Comparison of ENCODE assay signal across 37 cellular contexts in genomic region chr19:51081476-51081875, GRCh38. TPM values are rescaled to one million over a fixed set of nuclear protein-coding genes. Genes with fewer than 3 reads are reported as not detected.
"Had no signal": no experiment of that assay in that cellular context is flagged by ENCODE, and none has a peak within 500 bp of the region (broad histone marks: within the 10 kb centered on the region; RNA-seq: fewer than 3 reads in every experiment).

No MANE protein-coding gene starts in this region.

- ATAC-seq: activated CD8-positive, alpha-beta T cell treated with anti-CD3 and anti-CD28 coated beads for 36 hours; activated naive CD4-positive, alpha-beta T cell treated with anti-CD3 and anti-CD28 coated beads, Interleukin-2, amount 50 U/mL, for 72 hours; activated T-cell treated with anti-CD3 and anti-CD28 coated beads, Interleukin-2, amount 50 U/mL, for 4 hours; activated T-cell treated with anti-CD3 and anti-CD28 coated beads, Interleukin-2, amount 50 U/mL, for 72 hours; activated T-helper 17 cell treated with anti-CD3 and anti-CD28 coated beads, Interleukin-2, amount 50 U/mL, for 72 hours; body of pancreas; T-cell; T-helper 17 cell had no signal

- H3K4me3 ChIP-seq: adrenal gland, body of pancreas, breast epithelium had no signal

- DNase-seq: activated B cell treated with CpG ODN at 0.5 μM for 24 hours; activated CD4-positive, alpha-beta memory T cell treated with anti-CD3 and anti-CD28 coated beads for 36 hours; activated CD4-positive, alpha-beta T cell treated with anti-CD3 and anti-CD28 coated beads for 4 hours; activated CD4-positive, alpha-beta T cell treated with anti-CD3 and anti-CD28 coated beads, Interleukin-2, amount 10 ng/mL, durations not matched to agents 24 days and 14 days; activated CD4-positive, alpha-beta T cell treated with anti-CD3 and anti-CD28 coated beads, Interleukin-2, amount 50 U/mL, for 1 hour; activated CD4-positive, alpha-beta T cell treated with anti-CD3 and anti-CD28 coated beads, Interleukin-2, amount 50 U/mL, for 4 hours; activated CD4-positive, CD25-positive, alpha-beta regulatory T cell treated with anti-CD3 and anti-CD28 coated beads, Interleukin-2, amount 50 U/mL, for 72 hours; activated CD8-positive, alpha-beta memory T cell treated with anti-CD3 and anti-CD28 coated beads, Interleukin-2, amount 50 U/mL, for 4 hours; activated CD8-positive, alpha-beta T cell treated with anti-CD3 and anti-CD28 coated beads for 36 hours; activated gamma-delta T cell treated with Interleukin-2 at 50 U/mL for 16 hours; activated naive CD4-positive, alpha-beta T cell; activated naive CD4-positive, alpha-beta T cell treated with anti-CD3 and anti-CD28 coated beads for 36 hours; activated naive CD4-positive, alpha-beta T cell treated with anti-CD3 and anti-CD28 coated beads, Interleukin-2, amount 50 U/mL, for 16 hours; activated naive CD8-positive, alpha-beta T cell treated with anti-CD3 and anti-CD28 coated beads for 36 hours; activated T-cell treated with anti-CD3 and anti-CD28 coated beads for 4 hours; activated T-cell treated with anti-CD3 and anti-CD28 coated beads, Interleukin-2, amount 50 U/mL, for 1 hour; activated T-cell treated with anti-CD3 and anti-CD28 coated beads, Interleukin-2, amount 50 U/mL, for 4 hours; activated T-cell treated with anti-CD3 and anti-CD28 coated beads, Interleukin-2, amount 50 U/mL, for 72 hours; adrenal gland; amniotic stem cell; aorta; body of pancreas; brain microvascular endothelial cell; central memory CD4-positive, alpha-beta T cell; T-cell; T-helper 17 cell; T-helper 9 cell had no signal

- H3K36me3 ChIP-seq: adrenal gland, brain microvascular endothelial cell, breast epithelium had no signal

- H3K9me3 ChIP-seq: adrenal gland, body of pancreas, breast epithelium had no signal

- H3K27ac ChIP-seq: adrenal gland, body of pancreas, brain microvascular endothelial cell, breast epithelium, VCaP had no signal

- H3K27me3 ChIP-seq: adrenal gland, body of pancreas, brain microvascular endothelial cell, breast epithelium had no signal

- H3K4me1 ChIP-seq: adrenal gland, breast epithelium had no signal

RNA-seq across cellular contexts. Expression of gene KLK14, which starts 1.2 kb away (rescaled TPM):
- total RNA-seq: body of pancreas had no signal

RNA-seq across cellular contexts. Expression of gene KLK13, which starts 16.6 kb away (rescaled TPM):
- total RNA-seq: activated B cell treated with CpG ODN at 0.5 μM for 24 hours; activated CD4-positive, alpha-beta memory T cell treated with anti-CD3 and anti-CD28 coated beads for 36 hours; activated CD4-positive, alpha-beta T cell treated with anti-CD3 and anti-CD28 coated beads, Interleukin-2, amount 10 ng/mL, durations not matched to agents 24 days and 14 days; activated CD8-positive, alpha-beta memory T cell treated with anti-CD3 and anti-CD28 coated beads for 36 hours; activated CD8-positive, alpha-beta T cell treated with anti-CD3 and anti-CD28 coated beads for 36 hours; activated naive CD4-positive, alpha-beta T cell treated with anti-CD3 and anti-CD28 coated beads for 36 hours; activated naive CD4-positive, alpha-beta T cell treated with anti-CD3 and anti-CD28 coated beads, Interleukin-2, amount 50 U/mL, for 72 hours; activated naive CD8-positive, alpha-beta T cell treated with anti-CD3 and anti-CD28 coated beads for 36 hours; activated T-cell treated with anti-CD3 and anti-CD28 coated beads, Interleukin-2, amount 50 U/mL, for 4 hours; activated T-cell treated with anti-CD3 and anti-CD28 coated beads, Interleukin-2, amount 50 U/mL, for 72 hours; activated T-helper 1 cell treated with anti-CD3 and anti-CD28 coated beads, Interleukin-12 subunit alpha, Interleukin-12 subunit beta, Interleukin-2, Interleukin-4 antibody, amounts not matched to agents 30 ng/mL and 10 ng/mL and 1 ng/mL, durations not matched to agents 14 hours and 24 hours and 36 hours; activated T-helper 17 cell treated with anti-CD3 and anti-CD28 coated beads, Interleukin-2, amount 50 U/mL, for 72 hours; adrenal gland; aorta; breast epithelium; cardiac septum; T-cell; T-helper 1 cell treated with Interleukin-12 subunit alpha and Interleukin-12 subunit beta and Interleukin-4 antibody, amounts not matched to agents 30 ng/mL and 1 ng/mL, for 36 hours; T-helper 17 cell; T-helper 2 cell treated with Interferon-gamma antibody and Interleukin-4, amounts not matched to agents 100 ng/mL and 5 ng/mL, for 36 hours had no signal

RNA-seq across cellular contexts. Expression of gene SIGLEC9, which starts 43.2 kb away (rescaled TPM):
- total RNA-seq: astrocyte had no signal

RNA-seq across cellular contexts. Expression of gene KLK12, which starts 46.7 kb away (rescaled TPM):
- total RNA-seq: activated B cell treated with CpG ODN at 0.5 μM for 24 hours; activated CD4-positive, alpha-beta memory T cell treated with anti-CD3 and anti-CD28 coated beads for 36 hours; activated CD4-positive, alpha-beta T cell treated with anti-CD3 and anti-CD28 coated beads, Interleukin-2, amount 10 ng/mL, durations not matched to agents 24 days and 14 days; activated CD8-positive, alpha-beta memory T cell treated with anti-CD3 and anti-CD28 coated beads for 36 hours; activated CD8-positive, alpha-beta T cell treated with anti-CD3 and anti-CD28 coated beads for 36 hours; activated naive CD4-positive, alpha-beta T cell treated with anti-CD3 and anti-CD28 coated beads for 36 hours; activated naive CD4-positive, alpha-beta T cell treated with anti-CD3 and anti-CD28 coated beads, Interleukin-2, amount 50 U/mL, for 72 hours; activated naive CD8-positive, alpha-beta T cell treated with anti-CD3 and anti-CD28 coated beads for 36 hours; activated T-cell treated with anti-CD3 and anti-CD28 coated beads, Interleukin-2, amount 50 U/mL, for 4 hours; activated T-cell treated with anti-CD3 and anti-CD28 coated beads, Interleukin-2, amount 50 U/mL, for 72 hours; activated T-helper 1 cell treated with anti-CD3 and anti-CD28 coated beads, Interleukin-12 subunit alpha, Interleukin-12 subunit beta, Interleukin-2, Interleukin-4 antibody, amounts not matched to agents 30 ng/mL and 10 ng/mL and 1 ng/mL, durations not matched to agents 14 hours and 24 hours and 36 hours; activated T-helper 17 cell treated with anti-CD3 and anti-CD28 coated beads, Interleukin-2, amount 50 U/mL, for 72 hours; adrenal gland; aorta; astrocyte; body of pancreas; breast epithelium; cardiac septum; T-cell; T-helper 1 cell treated with Interleukin-12 subunit alpha and Interleukin-12 subunit beta and Interleukin-4 antibody, amounts not matched to agents 30 ng/mL and 1 ng/mL, for 36 hours; T-helper 17 cell; T-helper 2 cell treated with Interferon-gamma antibody and Interleukin-4, amounts not matched to agents 100 ng/mL and 5 ng/mL, for 36 hours had no signal
- polyA plus RNA-seq: aorta had no signal
